Comparison of ENCODE assay signal across 8 cellular contexts in genomic region chrX:49186125-49187027, GRCh38. TPM values are rescaled to one million over a fixed set of nuclear protein-coding genes. Genes with fewer than 3 reads are reported as not detected.
DNase-seq lines count a peak whose midpoint lies in the region; ATAC-seq, FAIRE-seq and TF ChIP-seq lines count a peak whose summit lies in the region.

TSS of gene PRICKLE3 (minus strand) at chrX:49186373. CDS start at chrX:49186297, 76 bp downstream.

- H4K20me1 ChIP-seq in keratinocyte (ENCODE audit: control insufficient read depth, extremely low read depth, insufficient read depth, low read length), result no peaks in the 10 kb centered on the region

- intact Hi-C loops in breast epithelium (cut with DNase I; ENCODE audit: low total_unique reads), result no loop called here

- peak within 1 kb of the TSS; percentile 81 for H3K9ac ChIP-seq in keratinocyte (ENCODE audit: control insufficient read depth, extremely low read depth, insufficient read depth, low read length)

- no peaks in the 10 kb centered on the region for H3K36me3 ChIP-seq in breast epithelium
- H3K36me3 ChIP-seq in keratinocyte (ENCODE audit: control insufficient read depth in 2 of 2, extremely low read depth in 1 of 2, insufficient read depth in 2 of 2, low read length in 2 of 2), result peaks cover 4 to 6% of the 10 kb centered on the region in 2 experiments

- H3K4me1 ChIP-seq in breast epithelium, result no peaks in the 10 kb centered on the region
- peaks cover 17% of the 10 kb centered on the region for H3K4me1 ChIP-seq in keratinocyte (ENCODE audit: control insufficient read depth, extremely low read depth, insufficient read depth, low read length)

- H2AFZ ChIP-seq in keratinocyte (ENCODE audit: control insufficient read depth, low read length), result peak within 1 kb of the TSS; percentile 6

- dilution Hi-C loops in keratinocyte (cut with MboI; ENCODE audit: extremely low pct_ligation_motif_present, low sequenced_read_pairs), result no loop called here

- DNase-seq in NCI-H1092 treated with DMSO at 0.1 percent for 48 hours (lab: John Stamatoyannopoulos, UW), result peak; percentile 52
- DNase-seq in UCSD-AML1 (lab: John Stamatoyannopoulos, UW; ENCODE audit: unreplicated experiment), result peak; percentile 81
- DNase-seq in breast epithelium (ENCODE audit: low spot score in 2 of 2), result peak; percentile 61 to 75
- no peak for DNase-seq in keratinocyte (ENCODE audit: low read depth, low spot score)
- DNase-seq in stimulated activated CD4-positive, alpha-beta T cell treated with anti-CD3 and anti-CD28 coated beads, Interleukin-2, amount 100 ng/mL, for 24 hours, result peak; percentile 73 to 80

- no peaks in the 10 kb centered on the region for H3K9me1 ChIP-seq in keratinocyte (ENCODE audit: control insufficient read depth, extremely low read depth, insufficient read depth, low read length)

- peak; percentile 60 for TF ChIP-seq CTCF in C4-2B (conservative IDR thresholded peaks at IDR 0.05)
- TF ChIP-seq CTCF in breast epithelium (IDR thresholded peaks at IDR 0.05), result no peak
- TF ChIP-seq CTCF in keratinocyte (optimal IDR thresholded peaks at IDR 0.05 in 1 of 3, IDR thresholded peaks at IDR 0.05 in 1 of 3, conservative IDR thresholded peaks at IDR 0.05 in 1 of 3; ENCODE audit: extremely low read depth in 1 of 3, insufficient read depth in 2 of 3, low read length in 3 of 3), result peak in 1 of 3 experiments; percentile 18

- H3K27me3 ChIP-seq in breast epithelium (peaks cover 0 to 11% of the 10 kb centered on the region in 2 donors), keratinocyte (ENCODE audit: control insufficient read depth, extremely low read depth, insufficient read depth, low read length) (no peaks in the 10 kb centered on the region)

- H3K79me2 ChIP-seq in keratinocyte (ENCODE audit: control insufficient read depth, insufficient read depth, low read length), result peaks cover 13% of the 10 kb centered on the region

- ATAC-seq in GM19397 (IDR thresholded peaks at IDR 0.05; ENCODE audit: unreplicated experiment), result peak; percentile 37
- ATAC-seq in GM21786 (IDR thresholded peaks at IDR 0.05; ENCODE audit: unreplicated experiment), result no peak

- H3K27ac ChIP-seq in C4-2B (peak within 1 kb of the TSS; percentile 79), breast epithelium (peak within 1 kb of the TSS; percentile 78 to 92), keratinocyte (ENCODE audit: control insufficient read depth, insufficient read depth, low read length) (peak within 1 kb of the TSS; percentile 72)

- H3K9me3 ChIP-seq in breast epithelium (no peaks in the 10 kb centered on the region), keratinocyte (ENCODE audit: control insufficient read depth, low read depth, low read length) (no peaks in the 10 kb centered on the region)

- H3K4me3 ChIP-seq in breast epithelium (peak within 1 kb of the TSS; percentile 53 to 76 (median 60)), keratinocyte (ENCODE audit: control insufficient read depth in 2 of 3, extremely low read depth in 1 of 3, insufficient read depth in 2 of 3, low read depth in 1 of 3, low read length in 3 of 3) (peak within 1 kb of the TSS; percentile 73 to 81 (median 79))

- FAIRE-seq in keratinocyte (lab: Jason Lieb, UNC), result no peak

- peak within 1 kb of the TSS; percentile 75 for H3K4me2 ChIP-seq in keratinocyte (ENCODE audit: control insufficient read depth, extremely low read depth, insufficient read depth, low read depth, low read length)

- TF ChIP-seq POLR2A in breast epithelium (IDR thresholded peaks at IDR 0.05), result no peak

RNA-seq across cellular contexts. Expression of gene PRICKLE3, which starts in this region (rescaled TPM):
- total RNA-seq in breast epithelium, result 10 to 100 TPM; 13.3 to 14.4 (median 14.0) TPM
- 8.6 to 13.7 TPM (median 8.7 TPM) in 3 replicates for polyA plus RNA-seq in keratinocyte
- 6.1 TPM for polyA plus RNA-seq in keratinocyte (2011; ENCODE audit: low read depth)
- polyA plus RNA-seq in keratinocyte (2011; cell fraction: cytosol; rRNA removed), result 7.6 and 13.4 TPM in 2 replicates
- polyA plus RNA-seq in keratinocyte (2011; cell fraction: nucleus; rRNA removed), result 21.8 and 27.4 TPM in 2 replicates
- 18.0 and 18.8 TPM in 2 replicates for polyA plus RNA-seq in keratinocyte (2012; ENCODE audit: low replicate concordance)
- 8.8 to 43.9 TPM (median 9.4 TPM) in 3 replicates for polyA minus RNA-seq in keratinocyte
- polyA minus RNA-seq in keratinocyte (2011; cell fraction: cytosol; rRNA and poly(A)+ RNA removed), result 23.8 TPM
- polyA minus RNA-seq in keratinocyte (2011; cell fraction: nucleus; rRNA and poly(A)+ RNA removed), result 10.5 and 15.2 TPM in 2 replicates
